Comparison of ENCODE assay signal across 1 cellular context in genomic region chr20:4067600-4068261, GRCh38.
TF ChIP-seq lines count a peak whose summit lies in the region.

No MANE protein-coding gene starts in this region.

TF ChIP-seq in K562, 482 proteins besides CTCF, POLR2A, EP300 and RAD21 (continued from another document):
- TF ChIP-seq ATF3 (IDR thresholded peaks at IDR 0.05), result peak; percentile 59
- TF ChIP-seq ATF3 (CRISPR knock-in tag; conservative IDR thresholded peaks at IDR 0.05), result no peak
- no peak for TF ChIP-seq GABPA (tag; conservative IDR thresholded peaks at IDR 0.05; ENCODE audit: low read depth)
- peak; percentile 56; the same call in 1 of the 2 replicates for TF ChIP-seq CEBPB (tag; IDR thresholded peaks at IDR 0.05)
- peak; percentile 45; the same call in 1 of the 2 replicates for TF ChIP-seq JUN (IDR thresholded peaks at IDR 0.05; ENCODE audit: borderline replicate concordance, low read depth, low read length)
- TF ChIP-seq JUN (CRISPR knock-in tag; IDR thresholded peaks at IDR 0.05; ENCODE audit: borderline replicate concordance), result no peak
